In the genomic region with DNA sequence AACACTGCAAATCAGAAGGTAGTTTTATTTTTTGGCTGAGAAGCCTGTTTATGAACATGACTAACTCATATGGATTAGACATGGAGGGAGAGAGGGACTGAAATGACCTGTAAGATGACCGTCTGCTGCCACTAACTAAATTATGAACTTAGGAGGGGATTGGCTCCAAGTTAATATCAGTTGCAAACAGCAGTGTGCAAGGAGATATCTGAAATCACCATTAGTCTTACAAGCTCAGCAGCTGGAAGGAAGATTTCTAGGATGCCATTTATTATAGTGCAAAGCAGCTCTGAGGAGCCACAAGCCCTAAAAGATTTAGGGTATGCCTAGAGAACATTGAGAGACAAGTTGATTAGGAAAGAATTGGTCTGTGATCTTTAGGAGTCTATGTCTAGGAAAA, we compare ENCODE assay signal across 1 cellular context.
TF ChIP-seq lines count a peak whose summit lies in the region.

No MANE protein-coding gene starts in this region.

TF ChIP-seq in K562, 482 proteins besides CTCF, POLR2A, EP300 and RAD21 (continued from another document and continues in another):
- TF ChIP-seq, protein P1, sequence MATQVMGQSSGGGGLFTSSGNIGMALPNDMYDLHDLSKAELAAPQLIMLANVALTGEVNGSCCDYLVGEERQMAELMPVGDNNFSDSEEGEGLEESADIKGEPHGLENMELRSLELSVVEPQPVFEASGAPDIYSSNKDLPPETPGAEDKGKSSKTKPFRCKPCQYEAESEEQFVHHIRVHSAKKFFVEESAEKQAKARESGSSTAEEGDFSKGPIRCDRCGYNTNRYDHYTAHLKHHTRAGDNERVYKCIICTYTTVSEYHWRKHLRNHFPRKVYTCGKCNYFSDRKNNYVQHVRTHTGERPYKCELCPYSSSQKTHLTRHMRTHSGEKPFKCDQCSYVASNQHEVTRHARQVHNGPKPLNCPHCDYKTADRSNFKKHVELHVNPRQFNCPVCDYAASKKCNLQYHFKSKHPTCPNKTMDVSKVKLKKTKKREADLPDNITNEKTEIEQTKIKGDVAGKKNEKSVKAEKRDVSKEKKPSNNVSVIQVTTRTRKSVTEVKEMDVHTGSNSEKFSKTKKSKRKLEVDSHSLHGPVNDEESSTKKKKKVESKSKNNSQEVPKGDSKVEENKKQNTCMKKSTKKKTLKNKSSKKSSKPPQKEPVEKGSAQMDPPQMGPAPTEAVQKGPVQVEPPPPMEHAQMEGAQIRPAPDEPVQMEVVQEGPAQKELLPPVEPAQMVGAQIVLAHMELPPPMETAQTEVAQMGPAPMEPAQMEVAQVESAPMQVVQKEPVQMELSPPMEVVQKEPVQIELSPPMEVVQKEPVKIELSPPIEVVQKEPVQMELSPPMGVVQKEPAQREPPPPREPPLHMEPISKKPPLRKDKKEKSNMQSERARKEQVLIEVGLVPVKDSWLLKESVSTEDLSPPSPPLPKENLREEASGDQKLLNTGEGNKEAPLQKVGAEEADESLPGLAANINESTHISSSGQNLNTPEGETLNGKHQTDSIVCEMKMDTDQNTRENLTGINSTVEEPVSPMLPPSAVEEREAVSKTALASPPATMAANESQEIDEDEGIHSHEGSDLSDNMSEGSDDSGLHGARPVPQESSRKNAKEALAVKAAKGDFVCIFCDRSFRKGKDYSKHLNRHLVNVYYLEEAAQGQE (CRISPR knock-in tag; IDR thresholded peaks at IDR 0.05; ENCODE audit: low read depth) = no peak
- TF ChIP-seq RHOXF2B (CRISPR knock-in tag; conservative IDR thresholded peaks at IDR 0.05) (no peak), MECOM (CRISPR knock-in tag; IDR thresholded peaks at IDR 0.05) (no peak), KAT2B (IDR thresholded peaks at IDR 0.05; ENCODE audit: low read depth, low read length) (no peak), DIDO1 (tag; IDR thresholded peaks at IDR 0.05; ENCODE audit: low read depth) (no peak), SLC30A9 (CRISPR knock-in tag; IDR thresholded peaks at IDR 0.05) (no peak), ARID1B (IDR thresholded peaks at IDR 0.05) (peak; percentile 20; the same call in 1 of the 2 replicates)
- TF ChIP-seq, protein P2, sequence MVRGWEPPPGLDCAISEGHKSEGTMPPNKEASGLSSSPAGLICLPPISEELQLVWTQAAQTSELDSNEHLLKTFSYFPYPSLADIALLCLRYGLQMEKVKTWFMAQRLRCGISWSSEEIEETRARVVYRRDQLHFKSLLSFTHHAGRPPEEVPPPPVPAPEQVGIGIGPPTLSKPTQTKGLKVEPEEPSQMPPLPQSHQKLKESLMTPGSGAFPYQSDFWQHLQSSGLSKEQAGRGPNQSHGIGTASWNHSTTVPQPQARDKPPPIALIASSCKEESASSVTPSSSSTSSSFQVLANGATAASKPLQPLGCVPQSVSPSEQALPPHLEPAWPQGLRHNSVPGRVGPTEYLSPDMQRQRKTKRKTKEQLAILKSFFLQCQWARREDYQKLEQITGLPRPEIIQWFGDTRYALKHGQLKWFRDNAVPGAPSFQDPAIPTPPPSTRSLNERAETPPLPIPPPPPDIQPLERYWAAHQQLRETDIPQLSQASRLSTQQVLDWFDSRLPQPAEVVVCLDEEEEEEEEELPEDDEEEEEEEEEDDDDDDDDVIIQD (CRISPR knock-in tag; IDR thresholded peaks at IDR 0.05) = no peak
- TF ChIP-seq, protein P3, sequence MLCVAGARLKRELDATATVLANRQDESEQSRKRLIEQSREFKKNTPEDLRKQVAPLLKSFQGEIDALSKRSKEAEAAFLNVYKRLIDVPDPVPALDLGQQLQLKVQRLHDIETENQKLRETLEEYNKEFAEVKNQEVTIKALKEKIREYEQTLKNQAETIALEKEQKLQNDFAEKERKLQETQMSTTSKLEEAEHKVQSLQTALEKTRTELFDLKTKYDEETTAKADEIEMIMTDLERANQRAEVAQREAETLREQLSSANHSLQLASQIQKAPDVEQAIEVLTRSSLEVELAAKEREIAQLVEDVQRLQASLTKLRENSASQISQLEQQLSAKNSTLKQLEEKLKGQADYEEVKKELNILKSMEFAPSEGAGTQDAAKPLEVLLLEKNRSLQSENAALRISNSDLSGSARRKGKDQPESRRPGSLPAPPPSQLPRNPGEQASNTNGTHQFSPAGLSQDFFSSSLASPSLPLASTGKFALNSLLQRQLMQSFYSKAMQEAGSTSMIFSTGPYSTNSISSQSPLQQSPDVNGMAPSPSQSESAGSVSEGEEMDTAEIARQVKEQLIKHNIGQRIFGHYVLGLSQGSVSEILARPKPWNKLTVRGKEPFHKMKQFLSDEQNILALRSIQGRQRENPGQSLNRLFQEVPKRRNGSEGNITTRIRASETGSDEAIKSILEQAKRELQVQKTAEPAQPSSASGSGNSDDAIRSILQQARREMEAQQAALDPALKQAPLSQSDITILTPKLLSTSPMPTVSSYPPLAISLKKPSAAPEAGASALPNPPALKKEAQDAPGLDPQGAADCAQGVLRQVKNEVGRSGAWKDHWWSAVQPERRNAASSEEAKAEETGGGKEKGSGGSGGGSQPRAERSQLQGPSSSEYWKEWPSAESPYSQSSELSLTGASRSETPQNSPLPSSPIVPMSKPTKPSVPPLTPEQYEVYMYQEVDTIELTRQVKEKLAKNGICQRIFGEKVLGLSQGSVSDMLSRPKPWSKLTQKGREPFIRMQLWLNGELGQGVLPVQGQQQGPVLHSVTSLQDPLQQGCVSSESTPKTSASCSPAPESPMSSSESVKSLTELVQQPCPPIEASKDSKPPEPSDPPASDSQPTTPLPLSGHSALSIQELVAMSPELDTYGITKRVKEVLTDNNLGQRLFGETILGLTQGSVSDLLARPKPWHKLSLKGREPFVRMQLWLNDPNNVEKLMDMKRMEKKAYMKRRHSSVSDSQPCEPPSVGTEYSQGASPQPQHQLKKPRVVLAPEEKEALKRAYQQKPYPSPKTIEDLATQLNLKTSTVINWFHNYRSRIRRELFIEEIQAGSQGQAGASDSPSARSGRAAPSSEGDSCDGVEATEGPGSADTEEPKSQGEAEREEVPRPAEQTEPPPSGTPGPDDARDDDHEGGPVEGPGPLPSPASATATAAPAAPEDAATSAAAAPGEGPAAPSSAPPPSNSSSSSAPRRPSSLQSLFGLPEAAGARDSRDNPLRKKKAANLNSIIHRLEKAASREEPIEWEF (CRISPR knock-in tag; IDR thresholded peaks at IDR 0.05) = no peak
- TF ChIP-seq, protein P4, sequence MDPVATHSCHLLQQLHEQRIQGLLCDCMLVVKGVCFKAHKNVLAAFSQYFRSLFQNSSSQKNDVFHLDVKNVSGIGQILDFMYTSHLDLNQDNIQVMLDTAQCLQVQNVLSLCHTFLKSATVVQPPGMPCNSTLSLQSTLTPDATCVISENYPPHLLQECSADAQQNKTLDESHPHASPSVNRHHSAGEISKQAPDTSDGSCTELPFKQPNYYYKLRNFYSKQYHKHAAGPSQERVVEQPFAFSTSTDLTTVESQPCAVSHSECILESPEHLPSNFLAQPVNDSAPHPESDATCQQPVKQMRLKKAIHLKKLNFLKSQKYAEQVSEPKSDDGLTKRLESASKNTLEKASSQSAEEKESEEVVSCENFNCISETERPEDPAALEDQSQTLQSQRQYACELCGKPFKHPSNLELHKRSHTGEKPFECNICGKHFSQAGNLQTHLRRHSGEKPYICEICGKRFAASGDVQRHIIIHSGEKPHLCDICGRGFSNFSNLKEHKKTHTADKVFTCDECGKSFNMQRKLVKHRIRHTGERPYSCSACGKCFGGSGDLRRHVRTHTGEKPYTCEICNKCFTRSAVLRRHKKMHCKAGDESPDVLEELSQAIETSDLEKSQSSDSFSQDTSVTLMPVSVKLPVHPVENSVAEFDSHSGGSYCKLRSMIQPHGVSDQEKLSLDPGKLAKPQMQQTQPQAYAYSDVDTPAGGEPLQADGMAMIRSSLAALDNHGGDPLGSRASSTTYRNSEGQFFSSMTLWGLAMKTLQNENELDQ (CRISPR knock-in tag; IDR thresholded peaks at IDR 0.05; ENCODE audit: borderline replicate concordance) = no peak
- TF ChIP-seq, protein P5, sequence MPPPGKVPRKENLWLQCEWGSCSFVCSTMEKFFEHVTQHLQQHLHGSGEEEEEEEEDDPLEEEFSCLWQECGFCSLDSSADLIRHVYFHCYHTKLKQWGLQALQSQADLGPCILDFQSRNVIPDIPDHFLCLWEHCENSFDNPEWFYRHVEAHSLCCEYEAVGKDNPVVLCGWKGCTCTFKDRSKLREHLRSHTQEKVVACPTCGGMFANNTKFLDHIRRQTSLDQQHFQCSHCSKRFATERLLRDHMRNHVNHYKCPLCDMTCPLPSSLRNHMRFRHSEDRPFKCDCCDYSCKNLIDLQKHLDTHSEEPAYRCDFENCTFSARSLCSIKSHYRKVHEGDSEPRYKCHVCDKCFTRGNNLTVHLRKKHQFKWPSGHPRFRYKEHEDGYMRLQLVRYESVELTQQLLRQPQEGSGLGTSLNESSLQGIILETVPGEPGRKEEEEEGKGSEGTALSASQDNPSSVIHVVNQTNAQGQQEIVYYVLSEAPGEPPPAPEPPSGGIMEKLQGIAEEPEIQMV (tag; conservative IDR thresholded peaks at IDR 0.05; ENCODE audit: low read depth) = no peak
- TF ChIP-seq, protein P6, sequence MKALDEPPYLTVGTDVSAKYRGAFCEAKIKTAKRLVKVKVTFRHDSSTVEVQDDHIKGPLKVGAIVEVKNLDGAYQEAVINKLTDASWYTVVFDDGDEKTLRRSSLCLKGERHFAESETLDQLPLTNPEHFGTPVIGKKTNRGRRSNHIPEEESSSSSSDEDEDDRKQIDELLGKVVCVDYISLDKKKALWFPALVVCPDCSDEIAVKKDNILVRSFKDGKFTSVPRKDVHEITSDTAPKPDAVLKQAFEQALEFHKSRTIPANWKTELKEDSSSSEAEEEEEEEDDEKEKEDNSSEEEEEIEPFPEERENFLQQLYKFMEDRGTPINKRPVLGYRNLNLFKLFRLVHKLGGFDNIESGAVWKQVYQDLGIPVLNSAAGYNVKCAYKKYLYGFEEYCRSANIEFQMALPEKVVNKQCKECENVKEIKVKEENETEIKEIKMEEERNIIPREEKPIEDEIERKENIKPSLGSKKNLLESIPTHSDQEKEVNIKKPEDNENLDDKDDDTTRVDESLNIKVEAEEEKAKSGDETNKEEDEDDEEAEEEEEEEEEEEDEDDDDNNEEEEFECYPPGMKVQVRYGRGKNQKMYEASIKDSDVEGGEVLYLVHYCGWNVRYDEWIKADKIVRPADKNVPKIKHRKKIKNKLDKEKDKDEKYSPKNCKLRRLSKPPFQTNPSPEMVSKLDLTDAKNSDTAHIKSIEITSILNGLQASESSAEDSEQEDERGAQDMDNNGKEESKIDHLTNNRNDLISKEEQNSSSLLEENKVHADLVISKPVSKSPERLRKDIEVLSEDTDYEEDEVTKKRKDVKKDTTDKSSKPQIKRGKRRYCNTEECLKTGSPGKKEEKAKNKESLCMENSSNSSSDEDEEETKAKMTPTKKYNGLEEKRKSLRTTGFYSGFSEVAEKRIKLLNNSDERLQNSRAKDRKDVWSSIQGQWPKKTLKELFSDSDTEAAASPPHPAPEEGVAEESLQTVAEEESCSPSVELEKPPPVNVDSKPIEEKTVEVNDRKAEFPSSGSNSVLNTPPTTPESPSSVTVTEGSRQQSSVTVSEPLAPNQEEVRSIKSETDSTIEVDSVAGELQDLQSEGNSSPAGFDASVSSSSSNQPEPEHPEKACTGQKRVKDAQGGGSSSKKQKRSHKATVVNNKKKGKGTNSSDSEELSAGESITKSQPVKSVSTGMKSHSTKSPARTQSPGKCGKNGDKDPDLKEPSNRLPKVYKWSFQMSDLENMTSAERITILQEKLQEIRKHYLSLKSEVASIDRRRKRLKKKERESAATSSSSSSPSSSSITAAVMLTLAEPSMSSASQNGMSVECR (CRISPR knock-in tag; IDR thresholded peaks at IDR 0.05) = no peak
- TF ChIP-seq, protein P7, sequence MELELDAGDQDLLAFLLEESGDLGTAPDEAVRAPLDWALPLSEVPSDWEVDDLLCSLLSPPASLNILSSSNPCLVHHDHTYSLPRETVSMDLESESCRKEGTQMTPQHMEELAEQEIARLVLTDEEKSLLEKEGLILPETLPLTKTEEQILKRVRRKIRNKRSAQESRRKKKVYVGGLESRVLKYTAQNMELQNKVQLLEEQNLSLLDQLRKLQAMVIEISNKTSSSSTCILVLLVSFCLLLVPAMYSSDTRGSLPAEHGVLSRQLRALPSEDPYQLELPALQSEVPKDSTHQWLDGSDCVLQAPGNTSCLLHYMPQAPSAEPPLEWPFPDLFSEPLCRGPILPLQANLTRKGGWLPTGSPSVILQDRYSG (tag; conservative IDR thresholded peaks at IDR 0.05; ENCODE audit: low read depth) = no peak
- TF ChIP-seq, protein P8, sequence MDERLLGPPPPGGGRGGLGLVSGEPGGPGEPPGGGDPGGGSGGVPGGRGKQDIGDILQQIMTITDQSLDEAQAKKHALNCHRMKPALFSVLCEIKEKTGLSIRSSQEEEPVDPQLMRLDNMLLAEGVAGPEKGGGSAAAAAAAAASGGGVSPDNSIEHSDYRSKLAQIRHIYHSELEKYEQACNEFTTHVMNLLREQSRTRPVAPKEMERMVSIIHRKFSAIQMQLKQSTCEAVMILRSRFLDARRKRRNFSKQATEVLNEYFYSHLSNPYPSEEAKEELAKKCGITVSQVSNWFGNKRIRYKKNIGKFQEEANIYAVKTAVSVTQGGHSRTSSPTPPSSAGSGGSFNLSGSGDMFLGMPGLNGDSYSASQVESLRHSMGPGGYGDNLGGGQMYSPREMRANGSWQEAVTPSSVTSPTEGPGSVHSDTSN (CRISPR knock-in tag; IDR thresholded peaks at IDR 0.05; ENCODE audit: low read depth) = no peak
- TF ChIP-seq, protein P8 (tag; conservative IDR thresholded peaks at IDR 0.05; ENCODE audit: low read depth) = no peak
- TF ChIP-seq, protein P9, sequence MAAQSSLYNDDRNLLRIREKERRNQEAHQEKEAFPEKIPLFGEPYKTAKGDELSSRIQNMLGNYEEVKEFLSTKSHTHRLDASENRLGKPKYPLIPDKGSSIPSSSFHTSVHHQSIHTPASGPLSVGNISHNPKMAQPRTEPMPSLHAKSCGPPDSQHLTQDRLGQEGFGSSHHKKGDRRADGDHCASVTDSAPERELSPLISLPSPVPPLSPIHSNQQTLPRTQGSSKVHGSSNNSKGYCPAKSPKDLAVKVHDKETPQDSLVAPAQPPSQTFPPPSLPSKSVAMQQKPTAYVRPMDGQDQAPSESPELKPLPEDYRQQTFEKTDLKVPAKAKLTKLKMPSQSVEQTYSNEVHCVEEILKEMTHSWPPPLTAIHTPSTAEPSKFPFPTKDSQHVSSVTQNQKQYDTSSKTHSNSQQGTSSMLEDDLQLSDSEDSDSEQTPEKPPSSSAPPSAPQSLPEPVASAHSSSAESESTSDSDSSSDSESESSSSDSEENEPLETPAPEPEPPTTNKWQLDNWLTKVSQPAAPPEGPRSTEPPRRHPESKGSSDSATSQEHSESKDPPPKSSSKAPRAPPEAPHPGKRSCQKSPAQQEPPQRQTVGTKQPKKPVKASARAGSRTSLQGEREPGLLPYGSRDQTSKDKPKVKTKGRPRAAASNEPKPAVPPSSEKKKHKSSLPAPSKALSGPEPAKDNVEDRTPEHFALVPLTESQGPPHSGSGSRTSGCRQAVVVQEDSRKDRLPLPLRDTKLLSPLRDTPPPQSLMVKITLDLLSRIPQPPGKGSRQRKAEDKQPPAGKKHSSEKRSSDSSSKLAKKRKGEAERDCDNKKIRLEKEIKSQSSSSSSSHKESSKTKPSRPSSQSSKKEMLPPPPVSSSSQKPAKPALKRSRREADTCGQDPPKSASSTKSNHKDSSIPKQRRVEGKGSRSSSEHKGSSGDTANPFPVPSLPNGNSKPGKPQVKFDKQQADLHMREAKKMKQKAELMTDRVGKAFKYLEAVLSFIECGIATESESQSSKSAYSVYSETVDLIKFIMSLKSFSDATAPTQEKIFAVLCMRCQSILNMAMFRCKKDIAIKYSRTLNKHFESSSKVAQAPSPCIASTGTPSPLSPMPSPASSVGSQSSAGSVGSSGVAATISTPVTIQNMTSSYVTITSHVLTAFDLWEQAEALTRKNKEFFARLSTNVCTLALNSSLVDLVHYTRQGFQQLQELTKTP (IDR thresholded peaks at IDR 0.05; ENCODE audit: low read depth in 1 of 2, partially characterized antibody in 2 of 2) = no peak
